ENCODE assay signal across 1 cellular context in the genomic region with DNA sequence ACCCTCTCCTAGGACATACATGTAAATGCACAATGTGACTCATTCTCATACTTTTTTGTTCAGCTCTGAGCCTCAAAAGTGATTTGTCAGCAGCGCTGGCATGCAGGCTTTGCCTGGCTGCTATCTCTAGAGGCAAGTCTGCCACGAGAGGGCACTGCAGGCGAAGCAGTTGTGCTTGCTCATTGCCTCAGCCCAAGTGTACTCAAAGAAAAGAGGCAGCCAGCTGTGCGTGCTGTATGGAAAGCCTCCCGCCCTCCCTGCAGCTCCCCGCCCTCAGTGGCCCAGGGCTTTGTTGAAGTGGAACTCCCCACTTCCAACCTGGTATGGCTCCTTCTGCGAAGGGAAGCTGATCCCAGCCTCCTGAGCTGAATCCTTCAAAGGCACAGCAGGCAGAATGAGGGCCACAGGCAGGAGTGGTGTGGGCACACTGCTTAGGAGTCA.
TF ChIP-seq lines count a peak whose summit lies in the region.

No MANE protein-coding gene starts in this region.

TF ChIP-seq in SK-N-SH, 30 proteins besides CTCF, POLR2A, EP300 and RAD21 (continued from another document):
- TF ChIP-seq, protein P1, sequence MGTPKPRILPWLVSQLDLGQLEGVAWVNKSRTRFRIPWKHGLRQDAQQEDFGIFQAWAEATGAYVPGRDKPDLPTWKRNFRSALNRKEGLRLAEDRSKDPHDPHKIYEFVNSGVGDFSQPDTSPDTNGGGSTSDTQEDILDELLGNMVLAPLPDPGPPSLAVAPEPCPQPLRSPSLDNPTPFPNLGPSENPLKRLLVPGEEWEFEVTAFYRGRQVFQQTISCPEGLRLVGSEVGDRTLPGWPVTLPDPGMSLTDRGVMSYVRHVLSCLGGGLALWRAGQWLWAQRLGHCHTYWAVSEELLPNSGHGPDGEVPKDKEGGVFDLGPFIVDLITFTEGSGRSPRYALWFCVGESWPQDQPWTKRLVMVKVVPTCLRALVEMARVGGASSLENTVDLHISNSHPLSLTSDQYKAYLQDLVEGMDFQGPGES (IDR thresholded peaks at IDR 0.05; ENCODE audit: low read depth, low read length): no peak
- TF ChIP-seq EZH2phosphoT487 (IDR thresholded peaks at IDR 0.05; ENCODE audit: borderline replicate concordance, low read depth): no peak
- peak; percentile 78 for TF ChIP-seq SMC3 (IDR thresholded peaks at IDR 0.05; ENCODE audit: low read depth, low read length)
- TF ChIP-seq MXI1 (IDR thresholded peaks at IDR 0.05; ENCODE audit: low read depth, low read length): 0 out of 2 replicates have a peak, but pooled peaks have one; percentile 36
- TF ChIP-seq NRF1 (IDR thresholded peaks at IDR 0.05; ENCODE audit: low read depth, low read length): no peak
- peak; percentile 57; the same call in 1 of the 2 replicates for TF ChIP-seq FOSL2 (IDR thresholded peaks at IDR 0.05; ENCODE audit: borderline replicate concordance, low read depth)
- TF ChIP-seq, protein P2, sequence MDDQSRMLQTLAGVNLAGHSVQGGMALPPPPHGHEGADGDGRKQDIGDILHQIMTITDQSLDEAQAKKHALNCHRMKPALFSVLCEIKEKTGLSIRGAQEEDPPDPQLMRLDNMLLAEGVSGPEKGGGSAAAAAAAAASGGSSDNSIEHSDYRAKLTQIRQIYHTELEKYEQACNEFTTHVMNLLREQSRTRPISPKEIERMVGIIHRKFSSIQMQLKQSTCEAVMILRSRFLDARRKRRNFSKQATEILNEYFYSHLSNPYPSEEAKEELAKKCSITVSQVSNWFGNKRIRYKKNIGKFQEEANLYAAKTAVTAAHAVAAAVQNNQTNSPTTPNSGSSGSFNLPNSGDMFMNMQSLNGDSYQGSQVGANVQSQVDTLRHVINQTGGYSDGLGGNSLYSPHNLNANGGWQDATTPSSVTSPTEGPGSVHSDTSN (IDR thresholded peaks at IDR 0.05): peak; percentile 50
- TF ChIP-seq JUND (IDR thresholded peaks at IDR 0.05): 0 out of 2 replicates have a peak, but pooled peaks have one; percentile 13
- TF ChIP-seq SIN3A (IDR thresholded peaks at IDR 0.05; ENCODE audit: borderline replicate concordance, low read depth, low read length): peak; percentile 43; the same call in 1 of the 2 replicates
- TF ChIP-seq, protein P3, sequence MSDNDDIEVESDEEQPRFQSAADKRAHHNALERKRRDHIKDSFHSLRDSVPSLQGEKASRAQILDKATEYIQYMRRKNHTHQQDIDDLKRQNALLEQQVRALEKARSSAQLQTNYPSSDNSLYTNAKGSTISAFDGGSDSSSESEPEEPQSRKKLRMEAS (IDR thresholded peaks at IDR 0.05; ENCODE audit: low read depth): peak; percentile 85
